Comparison of ENCODE assay signal across 24 cellular contexts in the genomic region with DNA sequence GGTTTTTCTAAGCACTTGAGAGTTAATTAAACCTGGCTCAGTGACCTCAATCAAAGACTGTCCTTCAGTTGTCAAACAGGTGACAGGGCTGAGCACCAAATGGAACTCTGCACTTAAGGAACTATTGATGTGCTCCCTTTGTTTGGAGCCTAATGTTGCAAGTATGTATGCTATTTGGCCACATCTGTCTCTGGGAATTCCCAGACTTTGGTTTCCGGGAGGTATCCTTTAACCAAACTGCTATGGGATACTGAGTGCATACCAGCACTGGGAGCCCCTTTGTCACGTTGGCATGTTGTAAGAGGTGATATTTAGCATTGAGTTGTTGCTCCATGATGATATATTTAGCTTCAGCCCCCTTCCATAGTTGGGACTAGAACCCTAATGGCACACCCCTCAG. TPM values are rescaled to one million over a fixed set of nuclear protein-coding genes. Genes with fewer than 3 reads are reported as not detected.
DNase-seq lines count a peak whose midpoint lies in the region; ATAC-seq lines count a peak whose summit lies in the region.
"Had no signal": no experiment of that assay in that cellular context is flagged by ENCODE, and none has a peak within 500 bp of the region (broad histone marks: within the 10 kb centered on the region; RNA-seq: fewer than 3 reads in every experiment).

No MANE protein-coding gene starts in this region.

- DNase-seq in NCI-H1105 treated with DMSO at 0.1 percent for 48 hours (lab: John Stamatoyannopoulos, UW): peak; percentile 32
- DNase-seq in NCI-H1105 (lab: John Stamatoyannopoulos, UW): no peak
- peak; percentile 33 for DNase-seq in NCI-H226
- DNase-seq in glomerular visceral epithelial cell (ENCODE audit: extremely low spot score): peak; percentile 65
- peak; percentile 56 for DNase-seq in renal cortical epithelial cell (ENCODE audit: low read depth)
- DNase-seq in left colon: no peak
- DNase-seq: activated CD8-positive, alpha-beta T cell treated with anti-CD3 and anti-CD28 coated beads for 36 hours; activated T-cell treated with anti-CD3 and anti-CD28 coated beads for 4 hours; head of caudate nucleus; HFFc6; NCI-H524; nucleus accumbens; stimulated activated CD4-positive, alpha-beta T cell treated with anti-CD3 and anti-CD28 coated beads, Interleukin-2, amount 100 ng/mL, for 48 hours; stimulated activated naive CD4-positive, alpha-beta T cell; SW 1271 had no signal

- intact Hi-C loops in left colon (cut with DNase I, micrococcal nuclease): no loop called here

- no peak for ATAC-seq in GM18868 (IDR thresholded peaks at IDR 0.05; ENCODE audit: unreplicated experiment)
- ATAC-seq in GM21786 (IDR thresholded peaks at IDR 0.05; ENCODE audit: unreplicated experiment): no peak
- ATAC-seq in left colon: no peak
- ATAC-seq: activated CD4-positive, CD25-positive, alpha-beta regulatory T cell treated with anti-CD3 and anti-CD28 coated beads, Interleukin-2, amount 50 U/mL, for 24 hours; activated CD8-positive, alpha-beta T cell treated with anti-CD3 and anti-CD28 coated beads for 36 hours had no signal

RNA-seq across cellular contexts. Expression of a gene that starts 25.2 kb away (rescaled TPM):
- total RNA-seq in renal cortical epithelial cell (not detected in 2 replicates), left colon (not detected)
- total RNA-seq: activated CD8-positive, alpha-beta T cell treated with anti-CD3 and anti-CD28 coated beads for 36 hours; B cell; cardiac septum; HepG2; HFFc6; lower leg skin; smooth muscle cell; thoracic aorta had no signal

Comparison
In these comparisons a context has a peak if more than half of its experiments do, and no peak if none do; other contexts are left out.
1. DNase-seq: peak in NCI-H1105 treated with DMSO at 0.1 percent for 48 hours (single experiment), NCI-H226 (single experiment), glomerular visceral epithelial cell (single experiment) and renal cortical epithelial cell (single experiment); none in NCI-H1105 (single experiment) and left colon (0 of 2).